ENCODE assay signal across 2 cellular contexts in the genomic region with DNA sequence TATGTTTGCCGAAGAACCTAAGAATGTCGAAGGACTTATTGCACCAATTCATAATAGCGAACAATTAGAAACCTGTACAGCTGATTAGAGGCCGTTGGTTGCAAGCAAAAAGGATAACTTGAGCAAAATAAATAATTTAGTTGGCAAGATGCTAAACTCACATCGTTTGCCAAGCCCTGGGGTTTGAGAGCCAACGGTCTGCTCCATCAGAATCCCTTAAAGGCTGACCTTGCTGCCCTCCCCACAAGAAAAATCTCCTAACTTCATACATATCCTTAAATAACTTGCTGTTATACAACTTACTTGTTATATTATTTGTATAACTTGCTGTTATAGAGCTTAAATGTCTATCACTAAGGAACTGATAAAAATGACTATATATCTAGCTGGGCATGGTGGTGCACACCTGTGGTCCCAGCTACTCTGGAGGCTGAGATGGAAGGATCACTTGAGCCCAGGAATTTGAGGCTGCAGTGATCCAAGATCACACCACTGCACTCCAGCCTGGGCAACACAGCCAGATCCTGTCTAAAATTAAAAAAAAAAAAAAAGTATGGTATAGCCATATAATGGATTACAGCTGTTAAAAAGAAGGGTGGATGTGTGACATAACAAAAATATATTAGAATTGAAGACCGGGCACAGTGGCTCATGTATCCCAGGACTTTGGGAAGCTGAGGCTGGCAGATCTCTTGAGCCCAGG.
TF ChIP-seq lines count a peak whose summit lies in the region.

No MANE protein-coding gene starts in this region.

TF ChIP-seq in HepG2, 621 proteins besides CTCF, POLR2A, EP300 and RAD21:
- TF ChIP-seq ZNF770 (CRISPR knock-in tag; IDR thresholded peaks at IDR 0.05) (peak; percentile 39; the same call in 1 of the 2 replicates), ZNF121 (CRISPR knock-in tag; IDR thresholded peaks at IDR 0.05) (peak; percentile 70), ZNF782 (CRISPR knock-in tag; IDR thresholded peaks at IDR 0.05; ENCODE audit: borderline replicate concordance) (no peak)

TF ChIP-seq in GM12878, 131 proteins besides CTCF, POLR2A, EP300 and RAD21:
- TF ChIP-seq TAF1 (IDR thresholded peaks at IDR 0.05; ENCODE audit: borderline replicate concordance, low read depth, low read length) (no peak), ETV6 (conservative IDR thresholded peaks at IDR 0.05 in 1 of 2, IDR thresholded peaks at IDR 0.05 in 1 of 2; ENCODE audit: borderline replicate concordance in 1 of 2, low read depth in 1 of 2) (0 out of 4 replicates have a peak, but pooled peaks of 1 of the 2 experiments have one; percentile 24), NFXL1 (IDR thresholded peaks at IDR 0.05; ENCODE audit: borderline replicate concordance) (peak; percentile 35; the same call in 1 of the 2 replicates), IKZF1 (conservative IDR thresholded peaks at IDR 0.05) (no peak), RBBP5 (conservative IDR thresholded peaks at IDR 0.05) (no peak), TCF12 (IDR thresholded peaks at IDR 0.05; ENCODE audit: low read depth, low read length) (no peak), NR2F1 (conservative IDR thresholded peaks at IDR 0.05) (no peak), ATF2 (IDR thresholded peaks at IDR 0.05; ENCODE audit: low read length) (no peak)
- TF ChIP-seq, protein P1, sequence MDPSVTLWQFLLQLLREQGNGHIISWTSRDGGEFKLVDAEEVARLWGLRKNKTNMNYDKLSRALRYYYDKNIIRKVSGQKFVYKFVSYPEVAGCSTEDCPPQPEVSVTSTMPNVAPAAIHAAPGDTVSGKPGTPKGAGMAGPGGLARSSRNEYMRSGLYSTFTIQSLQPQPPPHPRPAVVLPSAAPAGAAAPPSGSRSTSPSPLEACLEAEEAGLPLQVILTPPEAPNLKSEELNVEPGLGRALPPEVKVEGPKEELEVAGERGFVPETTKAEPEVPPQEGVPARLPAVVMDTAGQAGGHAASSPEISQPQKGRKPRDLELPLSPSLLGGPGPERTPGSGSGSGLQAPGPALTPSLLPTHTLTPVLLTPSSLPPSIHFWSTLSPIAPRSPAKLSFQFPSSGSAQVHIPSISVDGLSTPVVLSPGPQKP (IDR thresholded peaks at IDR 0.05; ENCODE audit: low read depth, low read length): no peak
